In genomic region chr7:81415181-81415580, GRCh38 we compare ENCODE assay signal across 26 cellular contexts.
DNase-seq lines count a peak whose midpoint lies in the region; ATAC-seq, FAIRE-seq and TF ChIP-seq lines count a peak whose summit lies in the region.
"Had no signal": no experiment of that assay in that cellular context is flagged by ENCODE, and none has a peak within 500 bp of the region (broad histone marks: within the 10 kb centered on the region; RNA-seq: fewer than 3 reads in every experiment).

No MANE protein-coding gene starts in this region.

- no peaks in the 10 kb centered on the region for H3K36me3 ChIP-seq in gastroesophageal sphincter
- H3K36me3 ChIP-seq: BE2C, neural progenitor cell, right atrium auricular region had no signal

- no peak for TF ChIP-seq EP300 in gastroesophageal sphincter (IDR thresholded peaks at IDR 0.05)

- no peaks in the 10 kb centered on the region for H3K4me1 ChIP-seq in gastroesophageal sphincter
- H3K4me1 ChIP-seq: BE2C, neural progenitor cell, right atrium auricular region had no signal

- no peak overlapping the region for H3K27ac ChIP-seq in gastroesophageal sphincter
- H3K27ac ChIP-seq: neural progenitor cell, right atrium auricular region, RWPE1, testis had no signal

- H3K4me3 ChIP-seq in choroid plexus epithelial cell (ENCODE audit: low read depth, low read length), result no peak overlapping the region
- no peak overlapping the region for H3K4me3 ChIP-seq in gastroesophageal sphincter
- H3K4me3 ChIP-seq: neural progenitor cell, right atrium auricular region, testis had no signal

- no peaks in the 10 kb centered on the region for H3K27me3 ChIP-seq in gastroesophageal sphincter
- H3K27me3 ChIP-seq: BE2C, neural progenitor cell, right atrium auricular region, testis had no signal

- DNase-seq in EH (ENCODE audit: low read depth), result peak; percentile 64
- DNase-seq in HS-5 (ENCODE audit: low read depth), result peak; percentile 36
- DNase-seq in choroid plexus epithelial cell (ENCODE audit: low read depth), result peak; percentile 29
- DNase-seq in non-pigmented ciliary epithelial cell (ENCODE audit: low read depth), result peak; percentile 24
- DNase-seq in frontal cortex (ENCODE audit: low spot score in 2 of 2), result no peak
- DNase-seq: activated CD4-positive, alpha-beta T cell treated with anti-CD3 and anti-CD28 coated beads, Interleukin-2, amount 50 U/mL, for 48 hours; activated CD4-positive, CD25-positive, alpha-beta regulatory T cell; activated naive CD8-positive, alpha-beta T cell treated with anti-CD3 and anti-CD28 coated beads, Interleukin-2, amount 50 U/mL, for 24 hours; activated T-cell treated with anti-CD3 and anti-CD28 coated beads, Interleukin-2, amount 50 U/mL, for 72 hours; BE2C; cerebellar nuclear complex; head of caudate nucleus; kidney; NCI-H1092; NCI-H1930; NCI-H2171 treated with DMSO at 0.1 percent for 48 hours; NCI-H510A treated with DMSO at 0.1 percent for 48 hours; stimulated activated CD4-positive, alpha-beta T cell treated with anti-CD3 and anti-CD28 coated beads, Interleukin-1b, Interleukin-23, amount 100 ng/mL, for 48 hours; testis had no signal

- TF ChIP-seq CTCF in choroid plexus epithelial cell (conservative IDR thresholded peaks at IDR 0.05; ENCODE audit: low read depth, low read length), result no peak
- TF ChIP-seq CTCF in gastroesophageal sphincter (IDR thresholded peaks at IDR 0.05), result no peak

- 89 to 90% methylated on average over 1 of the region's 1 CpG for WGBS in gastroesophageal sphincter (ENCODE audit: low coverage in 1 of 2), 2 donors

- ATAC-seq in gastroesophageal sphincter (no peak), HG03520 (IDR thresholded peaks at IDR 0.05; ENCODE audit: unreplicated experiment) (no peak)
- ATAC-seq: activated naive CD8-positive, alpha-beta T cell treated with anti-CD3 and anti-CD28 coated beads, Interleukin-2, amount 50 U/mL, for 24 hours; activated T-cell treated with anti-CD3 and anti-CD28 coated beads, Interleukin-2, amount 50 U/mL, for 72 hours had no signal

- no peak for FAIRE-seq in frontal cortex (lab: Jason Lieb, UNC)
- FAIRE-seq: G401.6, kidney, TTC549 had no signal

- no peak for TF ChIP-seq POLR2A in gastroesophageal sphincter (IDR thresholded peaks at IDR 0.05)

- no peaks in the 10 kb centered on the region for H3K9me3 ChIP-seq in gastroesophageal sphincter
- H3K9me3 ChIP-seq: BE2C, right atrium auricular region, testis had no signal

Comparison
In these comparisons a context has a peak if more than half of its experiments do, and no peak if none do; other contexts are left out.
1. DNase-seq: peak in EH (single experiment), HS-5 (single experiment), choroid plexus epithelial cell (single experiment) and non-pigmented ciliary epithelial cell (single experiment); none in frontal cortex (0 of 2).